Comparison of ENCODE assay signal across 1 cellular context in genomic region chr10:44971419-44971818, GRCh38.
A peak's percentile ranks its signal among the peaks of the same experiment; 100 is the strongest.
TF ChIP-seq lines count a peak whose summit lies in the region.

No MANE protein-coding gene starts in this region.

TF ChIP-seq in HepG2, 621 proteins besides CTCF, POLR2A, EP300 and RAD21:
- TF ChIP-seq RBFOX2 (IDR thresholded peaks at IDR 0.05; ENCODE audit: low read depth, low read length) = peak; percentile 43; the same call in 1 of the 2 replicates
- TF ChIP-seq ZNF224 (CRISPR knock-in tag; IDR thresholded peaks at IDR 0.05) = no peak
- no peak for TF ChIP-seq NFE2L1 (CRISPR knock-in tag; IDR thresholded peaks at IDR 0.05; ENCODE audit: borderline replicate concordance)
